Comparison of ENCODE assay signal across 7 cellular contexts in genomic region chr11:31697049-31697448, GRCh38.
ATAC-seq lines count a peak whose summit lies in the region.

No MANE protein-coding gene starts in this region.

- peak; percentile 95 for ATAC-seq in GM18508 (IDR thresholded peaks at IDR 0.05; ENCODE audit: insufficient read depth, unreplicated experiment)
- ATAC-seq in GM19035 (IDR thresholded peaks at IDR 0.05; ENCODE audit: unreplicated experiment) = peak; percentile 85
- ATAC-seq in GM21360 (IDR thresholded peaks at IDR 0.05; ENCODE audit: unreplicated experiment) = peak; percentile 99
- peak; percentile 86 for ATAC-seq in GM21737 (IDR thresholded peaks at IDR 0.05; ENCODE audit: unreplicated experiment)
- ATAC-seq in HG02870 (IDR thresholded peaks at IDR 0.05; ENCODE audit: unreplicated experiment) = peak; percentile 94
- ATAC-seq in HG03135 (IDR thresholded peaks at IDR 0.05; ENCODE audit: unreplicated experiment) = peak; percentile 93
- ATAC-seq in HG03520 (IDR thresholded peaks at IDR 0.05; ENCODE audit: unreplicated experiment) = peak; percentile 99

Comparison
In these comparisons a context has a peak if more than half of its experiments do, and no peak if none do; other contexts are left out.
1. Peak in every context shown above with its lines: ATAC-seq.